In the genomic region with DNA sequence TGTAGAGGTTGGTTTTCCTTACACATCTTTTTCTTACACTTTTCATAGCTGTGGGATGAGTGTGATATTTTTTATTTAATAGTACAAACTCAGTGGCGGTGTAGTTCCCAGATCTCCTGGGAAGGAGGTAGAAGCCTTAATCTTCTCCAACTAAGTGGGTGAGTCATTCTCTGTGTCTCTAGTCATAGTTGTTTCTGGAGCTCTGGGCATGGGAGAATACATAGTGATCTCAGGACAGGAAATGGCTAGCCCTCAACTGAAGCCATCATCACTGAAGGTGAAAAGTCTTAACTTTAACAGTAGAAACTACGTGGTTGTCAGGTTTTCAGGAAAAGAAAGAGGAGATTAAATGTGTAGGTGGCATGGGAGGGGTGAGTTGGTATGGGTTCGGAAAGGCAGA, we compare ENCODE assay signal across 1 cellular context.
TF ChIP-seq lines count a peak whose summit lies in the region.

No MANE protein-coding gene starts in this region.

TF ChIP-seq in SK-N-SH treated with all-trans-retinoic acid at 6 μM for 48 hours, 23 proteins besides CTCF, POLR2A, EP300 and RAD21 (continued from another document):
- no peak for TF ChIP-seq ZFP3 (CRISPR knock-in tag; IDR thresholded peaks at IDR 0.05)
- TF ChIP-seq PPARA (CRISPR knock-in tag; IDR thresholded peaks at IDR 0.05; ENCODE audit: borderline replicate concordance) = no peak
- no peak for TF ChIP-seq GLIS3 (CRISPR knock-in tag; IDR thresholded peaks at IDR 0.05)
- no peak for TF ChIP-seq ISL1 (CRISPR knock-in tag; IDR thresholded peaks at IDR 0.05)
- TF ChIP-seq TCF4 (CRISPR knock-in tag; IDR thresholded peaks at IDR 0.05; ENCODE audit: borderline replicate concordance) = no peak
- no peak for TF ChIP-seq ZC3H10 (CRISPR knock-in tag; IDR thresholded peaks at IDR 0.05)
- no peak for TF ChIP-seq ESRRG (CRISPR knock-in tag; IDR thresholded peaks at IDR 0.05)
- no peak for TF ChIP-seq TOX (CRISPR knock-in tag; IDR thresholded peaks at IDR 0.05; ENCODE audit: borderline replicate concordance)
- no peak for TF ChIP-seq ARNTL (CRISPR knock-in tag; IDR thresholded peaks at IDR 0.05; ENCODE audit: borderline replicate concordance, low read depth)
- no peak for TF ChIP-seq SNAI2 (CRISPR knock-in tag; IDR thresholded peaks at IDR 0.05)
- TF ChIP-seq, protein P1, sequence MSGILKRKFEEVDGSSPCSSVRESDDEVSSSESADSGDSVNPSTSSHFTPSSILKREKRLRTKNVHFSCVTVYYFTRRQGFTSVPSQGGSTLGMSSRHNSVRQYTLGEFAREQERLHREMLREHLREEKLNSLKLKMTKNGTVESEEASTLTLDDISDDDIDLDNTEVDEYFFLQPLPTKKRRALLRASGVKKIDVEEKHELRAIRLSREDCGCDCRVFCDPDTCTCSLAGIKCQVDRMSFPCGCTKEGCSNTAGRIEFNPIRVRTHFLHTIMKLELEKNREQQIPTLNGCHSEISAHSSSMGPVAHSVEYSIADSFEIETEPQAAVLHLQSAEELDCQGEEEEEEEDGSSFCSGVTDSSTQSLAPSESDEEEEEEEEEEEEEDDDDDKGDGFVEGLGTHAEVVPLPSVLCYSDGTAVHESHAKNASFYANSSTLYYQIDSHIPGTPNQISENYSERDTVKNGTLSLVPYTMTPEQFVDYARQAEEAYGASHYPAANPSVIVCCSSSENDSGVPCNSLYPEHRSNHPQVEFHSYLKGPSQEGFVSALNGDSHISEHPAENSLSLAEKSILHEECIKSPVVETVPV (CRISPR knock-in tag; IDR thresholded peaks at IDR 0.05) = no peak
- TF ChIP-seq RARB (CRISPR knock-in tag; IDR thresholded peaks at IDR 0.05) = no peak
- no peak for TF ChIP-seq BACH2 (CRISPR knock-in tag; IDR thresholded peaks at IDR 0.05; ENCODE audit: borderline replicate concordance)
